In genomic region chr14:75985618-75986438, GRCh38 we compare ENCODE assay signal across 1 cellular context.
A peak's percentile ranks its signal among the peaks of the same experiment; 100 is the strongest.
TF ChIP-seq lines count a peak whose summit lies in the region.

IFT43 (plus strand) TSS chr14:75985763; CDS start chr14:75985787, 24 bp downstream.

TF ChIP-seq in GM12878, 131 proteins besides CTCF, POLR2A, EP300 and RAD21 (continued from another document and continues in another):
- TF ChIP-seq IRF5 (IDR thresholded peaks at IDR 0.05; ENCODE audit: borderline replicate concordance) (no peak), BCL3 (IDR thresholded peaks at IDR 0.05; ENCODE audit: borderline replicate concordance, insufficient read depth, low read depth, low read length, poor library complexity, severe bottlenecking) (no peak), LARP7 (IDR thresholded peaks at IDR 0.05) (peak; percentile 43; the same call in 1 of the 2 replicates), POLR2AphosphoS2 (IDR thresholded peaks at IDR 0.05; ENCODE audit: low read depth, low read length) (no peak), NRF1 (conservative IDR thresholded peaks at IDR 0.05; ENCODE audit: low read depth, low read length) (no peak), DPF2 (IDR thresholded peaks at IDR 0.05) (0 out of 2 replicates have a peak, but pooled peaks have one; percentile 40), JUND (IDR thresholded peaks at IDR 0.05; ENCODE audit: low read depth, low read length) (no peak), ATF3 (IDR thresholded peaks at IDR 0.05; ENCODE audit: borderline replicate concordance, extremely low read depth, low read depth, low read length) (no peak), RELB (IDR thresholded peaks at IDR 0.05; ENCODE audit: low read depth) (peak; percentile 82; the same call in 1 of the 2 replicates), PKNOX1 (IDR thresholded peaks at IDR 0.05) (no peak), MYC (IDR thresholded peaks at IDR 0.05; ENCODE audit: insufficient read depth, insufficient read length, insufficient replicate concordance, low read length, severe bottlenecking) (no peak), CUX1 (IDR thresholded peaks at IDR 0.05; ENCODE audit: insufficient replicate concordance, low read depth, low read length) (peak; percentile 21), PRDM15 (CRISPR knock-in tag; IDR thresholded peaks at IDR 0.05) (no peak), KDM1A (IDR thresholded peaks at IDR 0.05; ENCODE audit: borderline replicate concordance) (no peak), E4F1 (IDR thresholded peaks at IDR 0.05; ENCODE audit: borderline replicate concordance, partially characterized antibody) (no peak), STAT3 (IDR thresholded peaks at IDR 0.05; ENCODE audit: low read depth, low read length) (no peak), RB1 (IDR thresholded peaks at IDR 0.05; ENCODE audit: borderline replicate concordance) (no peak), CBFB (IDR thresholded peaks at IDR 0.05; ENCODE audit: low read depth) (no peak), SIX5 (IDR thresholded peaks at IDR 0.05; ENCODE audit: low read depth, low read length, severe bottlenecking) (no peak), IKZF1 (conservative IDR thresholded peaks at IDR 0.05) (peak; percentile 48; the same call in 1 of the 2 replicates), KLF5 (IDR thresholded peaks at IDR 0.05; ENCODE audit: partially characterized antibody) (no peak), FOXK2 (IDR thresholded peaks at IDR 0.05) (no peak), BHLHE40 (IDR thresholded peaks at IDR 0.05; ENCODE audit: borderline replicate concordance in 1 of 2, low read depth in 2 of 2, low read length in 1 of 2) (peak in 1 of 2 experiments; percentile 11; a peak in 1 of 4 replicates), CHD1 (IDR thresholded peaks at IDR 0.05; ENCODE audit: low read depth, low read length) (no peak), PAX5 (IDR thresholded peaks at IDR 0.05; ENCODE audit: borderline replicate concordance, low read depth, low read length) (no peak), NFIC (IDR thresholded peaks at IDR 0.05; ENCODE audit: low read depth, low read length) (no peak), TCF12 (IDR thresholded peaks at IDR 0.05; ENCODE audit: low read depth, low read length) (no peak), ZNF687 (IDR thresholded peaks at IDR 0.05) (no peak)
